18 cellular contexts compared by ENCODE assay signal in the genomic region with DNA sequence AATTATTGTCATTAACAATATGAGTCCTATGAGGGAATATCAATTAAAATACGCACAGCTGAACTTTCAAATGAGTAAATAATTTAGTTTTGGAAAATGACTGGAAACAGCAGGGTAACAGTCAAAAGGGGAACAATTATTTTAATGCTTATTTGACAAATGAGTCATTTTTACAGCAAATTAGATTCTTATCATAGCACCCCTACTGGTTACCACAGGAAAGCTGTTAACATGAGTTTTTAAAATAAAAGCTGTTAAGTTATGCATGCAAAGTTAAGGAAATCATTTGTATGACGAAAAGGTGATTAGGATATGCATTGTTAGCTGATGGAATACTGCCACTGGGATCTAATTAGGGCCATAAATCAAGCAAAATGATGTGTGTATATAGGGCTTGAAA.
DNase-seq lines count a peak whose midpoint lies in the region; ATAC-seq and TF ChIP-seq lines count a peak whose summit lies in the region.
"Had no signal": no experiment of that assay in that cellular context is flagged by ENCODE, and none has a peak within 500 bp of the region (broad histone marks: within the 10 kb centered on the region; RNA-seq: fewer than 3 reads in every experiment).

No MANE protein-coding gene starts in this region.

- intact Hi-C loops in PC-3 (cut with micrococcal nuclease) = no loop called here

- H3K4me1 Mint-ChIP-seq in HFFc6 (ENCODE audit: low read depth) (no peaks in the 10 kb centered on the region), mesothelial cell of epicardium (no peaks in the 10 kb centered on the region)
- H3K4me1 Mint-ChIP-seq: T-cell had no signal

- H2AFZ ChIP-seq in PC-3 (ENCODE audit: low read length) = no peak overlapping the region

- no peak overlapping the region for H3K4me2 ChIP-seq in PC-3 (ENCODE audit: low read length)

- no peak overlapping the region for H3K9ac ChIP-seq in PC-3 (ENCODE audit: low read length)

- H3K9me3 Mint-ChIP-seq in HFFc6 (peaks cover 16% of the 10 kb centered on the region; the same call in 1 of the 2 replicates), mesothelial cell of epicardium (peaks cover 11% of the 10 kb centered on the region)

- peaks cover 2% of the 10 kb centered on the region; the same call in 1 of the 2 replicates for H3K27me3 Mint-ChIP-seq in HFFc6 (ENCODE audit: insufficient read depth)
- no peaks in the 10 kb centered on the region for H3K27me3 Mint-ChIP-seq in mesothelial cell of epicardium (ENCODE audit: low read depth)

- DNase-seq in HFFc6 = no peak
- DNase-seq in PC-3 = peak; percentile 21
- DNase-seq in foreskin keratinocyte = no peak
- DNase-seq in mesothelial cell of epicardium (ENCODE audit: low spot score in 2 of 2, unreplicated experiment in 2 of 2) = no peak
- no peak for DNase-seq in activated naive CD4-positive, alpha-beta T cell treated with anti-CD3 and anti-CD28 coated beads, Interleukin-2, amount 50 U/mL, for 16 hours
- no peak for DNase-seq in activated gamma-delta T cell (lab: John Stamatoyannopoulos, UW)
- DNase-seq: activated naive CD4-positive, alpha-beta T cell; cerebellar nuclear complex; effector CD8-positive, alpha-beta T cell; heart left ventricle; NCI-H226; retina; Right ventricle myocardium superior; stimulated activated CD4-positive, alpha-beta T cell treated with anti-CD3 and anti-CD28 coated beads, Interleukin-15, amount 100 ng/mL, for 24 hours; T-cell had no signal

- H3K79me2 ChIP-seq in PC-3 (ENCODE audit: low read length) = no peaks in the 10 kb centered on the region

- H3K27me3 ChIP-seq in PC-3 (ENCODE audit: low read length) (peaks cover 19% of the 10 kb centered on the region; the same call in 1 of the 2 replicates), foreskin keratinocyte (peaks cover 6% of the 10 kb centered on the region)
- H3K27me3 ChIP-seq: heart left ventricle had no signal

- no peaks in the 10 kb centered on the region for H3K9me2 ChIP-seq in PC-3 (replicated peaks; ENCODE audit: low read length)

- no peaks in the 10 kb centered on the region for H3K9me3 ChIP-seq in PC-3 (ENCODE audit: low read length)
- H3K9me3 ChIP-seq: heart left ventricle, thoracic aorta had no signal

- CTCF ChIA-PET in PC-3 (lab: Charles Lee) = no interaction called here

- no peak overlapping the region for H3K4me3 ChIP-seq in PC-3 (ENCODE audit: low read length)
- H3K4me3 ChIP-seq: heart left ventricle, thoracic aorta had no signal

- no TSS peak for BruUV-seq in PC-3 (replicated peaks; lab: Mats Ljungman, UMichigan)

- H3K27ac Mint-ChIP-seq in HFFc6 (no peak overlapping the region), mesothelial cell of epicardium (no peak overlapping the region)
- H3K27ac Mint-ChIP-seq: T-cell had no signal

- peak; percentile 16 for TF ChIP-seq CTCF in C4-2B (conservative IDR thresholded peaks at IDR 0.05)
- TF ChIP-seq CTCF in HFFc6 (IDR thresholded peaks at IDR 0.05) = peak; percentile 47
- peak; percentile 53; the same call in 1 of the 2 replicates for TF ChIP-seq CTCF in PC-3 (conservative IDR thresholded peaks at IDR 0.05; ENCODE audit: low read depth, low read length)
- peak; percentile 57 for TF ChIP-seq CTCF in foreskin keratinocyte (conservative IDR thresholded peaks at IDR 0.05)
- TF ChIP-seq CTCF in mesothelial cell of epicardium (IDR thresholded peaks at IDR 0.05; ENCODE audit: unreplicated experiment) = no peak

- ATAC-seq in PC-3 (no peak), foreskin keratinocyte (no peak), HG03025 (IDR thresholded peaks at IDR 0.05; ENCODE audit: low FRiP score, unreplicated experiment) (no peak)
- ATAC-seq: heart left ventricle, T-cell had no signal

- POLR2A ChIA-PET in PC-3 (lab: Charles Lee; ENCODE audit: unreplicated experiment) = no interaction called here

- H3K36me3 Mint-ChIP-seq in HFFc6 (ENCODE audit: low read depth) (no peaks in the 10 kb centered on the region), mesothelial cell of epicardium (no peaks in the 10 kb centered on the region)
- H3K36me3 Mint-ChIP-seq: T-cell had no signal

- H3K27ac ChIP-seq in C4-2B (no peak overlapping the region), PC-3 (ENCODE audit: low read length) (no peak overlapping the region), foreskin keratinocyte (no peak overlapping the region)
- H3K27ac ChIP-seq: heart left ventricle, thoracic aorta had no signal

- no peaks in the 10 kb centered on the region for H3K36me3 ChIP-seq in PC-3 (ENCODE audit: low read depth, low read length)
- H3K36me3 ChIP-seq: heart left ventricle, thoracic aorta had no signal

- H4K20me1 ChIP-seq in PC-3 (ENCODE audit: low read length) = no peaks in the 10 kb centered on the region

- H3K4me1 ChIP-seq in PC-3 (ENCODE audit: insufficient read depth, low read length) = no peaks in the 10 kb centered on the region
- H3K4me1 ChIP-seq in foreskin keratinocyte = no peaks in the 10 kb centered on the region
- H3K4me1 ChIP-seq: heart left ventricle had no signal

- no peak overlapping the region for H3K4me3 Mint-ChIP-seq in HFFc6
- H3K4me3 Mint-ChIP-seq in mesothelial cell of epicardium = no peak overlapping the region
- H3K4me3 Mint-ChIP-seq: T-cell had no signal

- H3F3A ChIP-seq in PC-3 (ENCODE audit: low read length, unreplicated experiment) = no peaks in the 10 kb centered on the region
